In the genomic region with DNA sequence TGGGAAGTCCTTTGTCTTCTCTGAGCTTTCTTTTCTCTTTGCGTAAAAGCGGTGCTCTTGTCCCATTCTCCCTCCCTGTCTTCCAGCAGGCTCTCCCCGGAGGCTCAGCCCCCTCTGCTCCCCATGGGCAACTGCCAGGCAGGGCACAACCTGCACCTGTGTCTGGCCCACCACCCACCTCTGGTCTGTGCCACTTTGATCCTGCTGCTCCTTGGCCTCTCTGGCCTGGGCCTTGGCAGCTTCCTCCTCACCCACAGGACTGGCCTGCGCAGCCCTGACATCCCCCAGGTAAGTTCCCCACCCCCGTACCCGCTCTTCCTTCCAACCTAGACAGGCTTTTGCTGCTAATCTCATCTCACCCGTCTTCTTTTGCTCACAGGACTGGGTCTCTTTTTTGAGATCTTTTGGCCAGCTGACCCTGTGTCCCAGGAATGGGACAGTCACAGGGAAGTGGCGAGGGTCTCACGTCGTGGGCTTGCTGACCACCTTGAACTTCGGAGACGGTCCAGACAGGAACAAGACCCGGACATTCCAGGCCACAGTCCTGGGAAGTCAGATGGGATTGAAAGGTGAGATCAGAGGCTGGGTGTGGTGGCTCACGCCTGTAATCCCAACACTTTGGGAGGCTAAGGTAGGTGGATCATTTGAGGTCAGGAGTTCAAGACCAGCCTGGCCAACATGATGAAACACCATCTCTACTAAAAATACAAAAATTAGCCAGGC, we compare ENCODE assay signal across 7 cellular contexts. TPM values are rescaled to one million over a fixed set of nuclear protein-coding genes. Genes with fewer than 3 reads are reported as not detected.
DNase-seq lines count a peak whose midpoint lies in the region; ATAC-seq and TF ChIP-seq lines count a peak whose summit lies in the region.

No MANE protein-coding gene starts in this region.

- H3K4me3 Mint-ChIP-seq in HFFc6 = peak overlapping the region; percentile 96
- H3K4me3 Mint-ChIP-seq in activated T-helper 2 cell treated with anti-CD3 and anti-CD28 coated beads, Interferon-gamma antibody, Interleukin-2, Interleukin-4, amounts not matched to agents 10 μg/mL and 5 μg/mL and 100 μg/mL, durations not matched to agents 14 hours and 24 hours and 36 hours (ENCODE audit: low read depth) = peak overlapping the region; percentile 85
- peak overlapping the region; percentile 88 to 93 (median 92) for H3K4me3 Mint-ChIP-seq in immature natural killer cell
- peak overlapping the region; percentile 88 for H3K4me3 Mint-ChIP-seq in stimulated activated memory B cell treated with anti-CD40 and anti-IgM and Interleukin-4, amounts not matched to agents 10 μg/mL and 1 μg/mL and 100 μg/mL, for 72 hours

- H3K36me3 Mint-ChIP-seq in HFFc6 (ENCODE audit: low read depth) (no peaks in the 10 kb centered on the region), immature natural killer cell (peaks cover 0 to 3% (median 1%) of the 10 kb centered on the region in 3 donors)
- peaks cover 8% of the 10 kb centered on the region for H3K36me3 Mint-ChIP-seq in activated T-helper 2 cell treated with anti-CD3 and anti-CD28 coated beads, Interferon-gamma antibody, Interleukin-2, Interleukin-4, amounts not matched to agents 10 μg/mL and 5 μg/mL and 100 μg/mL, durations not matched to agents 14 hours and 24 hours and 36 hours (ENCODE audit: low read depth)
- peaks cover 6% of the 10 kb centered on the region for H3K36me3 Mint-ChIP-seq in stimulated activated memory B cell treated with anti-CD40 and anti-IgM and Interleukin-4, amounts not matched to agents 10 μg/mL and 1 μg/mL and 100 μg/mL, for 72 hours

- H3K9me3 Mint-ChIP-seq in HFFc6 = no peaks in the 10 kb centered on the region
- no peaks in the 10 kb centered on the region for H3K9me3 Mint-ChIP-seq in activated T-helper 2 cell treated with anti-CD3 and anti-CD28 coated beads, Interferon-gamma antibody, Interleukin-2, Interleukin-4, amounts not matched to agents 10 μg/mL and 5 μg/mL and 100 μg/mL, durations not matched to agents 14 hours and 24 hours and 36 hours
- no peaks in the 10 kb centered on the region for H3K9me3 Mint-ChIP-seq in immature natural killer cell
- no peaks in the 10 kb centered on the region for H3K9me3 Mint-ChIP-seq in stimulated activated memory B cell treated with anti-CD40 and anti-IgM and Interleukin-4, amounts not matched to agents 10 μg/mL and 1 μg/mL and 100 μg/mL, for 72 hours

- H3K4me1 Mint-ChIP-seq in HFFc6 (ENCODE audit: low read depth) (peaks cover 19% of the 10 kb centered on the region), immature natural killer cell (peaks cover 20 to 22% of the 10 kb centered on the region in 2 donors)
- peaks cover 20% of the 10 kb centered on the region for H3K4me1 Mint-ChIP-seq in activated T-helper 2 cell treated with anti-CD3 and anti-CD28 coated beads, Interferon-gamma antibody, Interleukin-2, Interleukin-4, amounts not matched to agents 10 μg/mL and 5 μg/mL and 100 μg/mL, durations not matched to agents 14 hours and 24 hours and 36 hours (ENCODE audit: low read depth)
- peaks cover 18% of the 10 kb centered on the region for H3K4me1 Mint-ChIP-seq in stimulated activated memory B cell treated with anti-CD40 and anti-IgM and Interleukin-4, amounts not matched to agents 10 μg/mL and 1 μg/mL and 100 μg/mL, for 72 hours

- ATAC-seq in stimulated activated memory B cell treated with anti-CD40 and anti-IgM and Interleukin-4, amounts not matched to agents 10 μg/mL and 1 μg/mL and 100 μg/mL, for 72 hours = no peak
- ATAC-seq in GM19467 (IDR thresholded peaks at IDR 0.05; ENCODE audit: unreplicated experiment) = no peak

- peak overlapping the region; percentile 93 for H3K27ac Mint-ChIP-seq in HFFc6
- peak overlapping the region; percentile 69 for H3K27ac Mint-ChIP-seq in activated T-helper 2 cell treated with anti-CD3 and anti-CD28 coated beads, Interferon-gamma antibody, Interleukin-2, Interleukin-4, amounts not matched to agents 10 μg/mL and 5 μg/mL and 100 μg/mL, durations not matched to agents 14 hours and 24 hours and 36 hours
- peak overlapping the region; percentile 91 to 96 (median 94) for H3K27ac Mint-ChIP-seq in immature natural killer cell
- peak overlapping the region; percentile 89 for H3K27ac Mint-ChIP-seq in stimulated activated memory B cell treated with anti-CD40 and anti-IgM and Interleukin-4, amounts not matched to agents 10 μg/mL and 1 μg/mL and 100 μg/mL, for 72 hours

- DNase-seq in HFFc6 (no peak), immature natural killer cell (no peak), SW480 (ENCODE audit: low spot score) (no peak)
- DNase-seq in activated T-helper 2 cell treated with anti-CD3 and anti-CD28 coated beads, Interferon-gamma antibody, Interleukin-2, Interleukin-4, amounts not matched to agents 10 μg/mL and 5 μg/mL and 100 μg/mL, durations not matched to agents 14 hours and 24 hours and 36 hours (ENCODE audit: low spot score) = no peak
- no peak for DNase-seq in stimulated activated CD4-positive, alpha-beta T cell treated with anti-CD3 and anti-CD28 coated beads, Interleukin-2, amount 100 ng/mL, for 24 hours

- intact Hi-C loops in activated T-helper 2 cell treated with anti-CD3 and anti-CD28 coated beads, Interferon-gamma antibody, Interleukin-2, Interleukin-4, amounts not matched to agents 10 μg/mL and 5 μg/mL and 100 μg/mL, durations not matched to agents 14 hours and 24 hours and 36 hours (cut with micrococcal nuclease) = loop anchor here (5.0 kb wide), 1 partner anchor 36 kb away; a partner anchor contains a TSS

- TF ChIP-seq CTCF in HFFc6 (IDR thresholded peaks at IDR 0.05) = no peak

- no peaks in the 10 kb centered on the region; the same call in 1 of the 2 replicates for H3K27me3 Mint-ChIP-seq in HFFc6 (ENCODE audit: insufficient read depth)
- no peaks in the 10 kb centered on the region for H3K27me3 Mint-ChIP-seq in activated T-helper 2 cell treated with anti-CD3 and anti-CD28 coated beads, Interferon-gamma antibody, Interleukin-2, Interleukin-4, amounts not matched to agents 10 μg/mL and 5 μg/mL and 100 μg/mL, durations not matched to agents 14 hours and 24 hours and 36 hours (ENCODE audit: low read depth)
- H3K27me3 Mint-ChIP-seq in immature natural killer cell (ENCODE audit: low read depth in 3 of 3) = peaks cover 0 to 4% (median 2%) of the 10 kb centered on the region in 3 donors
- H3K27me3 Mint-ChIP-seq in stimulated activated memory B cell treated with anti-CD40 and anti-IgM and Interleukin-4, amounts not matched to agents 10 μg/mL and 1 μg/mL and 100 μg/mL, for 72 hours = no peaks in the 10 kb centered on the region

RNA-seq across cellular contexts. Expression of a gene that starts 1.3 kb away (rescaled TPM):
- total RNA-seq in HFFc6 (2021; fragmentation: NEBNext Ultra II Directional; extraction: Animal tissue kit (Norgen Biotek cat#: 25700)) = 100 to 1,000 TPM; 105 to 122 (median 110) TPM
- total RNA-seq in activated T-helper 2 cell treated with anti-CD3 and anti-CD28 coated beads, Interferon-gamma antibody, Interleukin-2, Interleukin-4, amounts not matched to agents 10 μg/mL and 5 μg/mL and 100 μg/mL, durations not matched to agents 14 hours and 24 hours and 36 hours = 52.1 and 59.0 TPM in 2 replicates
- polyA plus RNA-seq in immature natural killer cell = 100 to 1,000 TPM; 157 to 243 (median 216) TPM

RNA-seq across cellular contexts. Expression of a gene that starts 10.5 kb away (rescaled TPM):
- total RNA-seq in HFFc6 (2021; fragmentation: NEBNext Ultra II Directional; extraction: Animal tissue kit (Norgen Biotek cat#: 25700)) = 10 to 100 TPM; 50.4 to 56.9 (median 53.0) TPM
- total RNA-seq in activated T-helper 2 cell treated with anti-CD3 and anti-CD28 coated beads, Interferon-gamma antibody, Interleukin-2, Interleukin-4, amounts not matched to agents 10 μg/mL and 5 μg/mL and 100 μg/mL, durations not matched to agents 14 hours and 24 hours and 36 hours = 36.0 and 36.5 TPM in 2 replicates
- polyA plus RNA-seq in immature natural killer cell = 10 to 100 TPM in 1 of 3 donors, 1 to 10 TPM in 2; 2.1 to 10.7 (median 3.0) TPM

RNA-seq across cellular contexts. Expression of a gene that starts 32.2 kb away (rescaled TPM):
- 10 to 100 TPM in 5 of 6 experiments, 1 to 10 TPM in 1; 9.8 to 14.4 (median 13.4) TPM for total RNA-seq in HFFc6 (2021; fragmentation: NEBNext Ultra II Directional; extraction: Animal tissue kit (Norgen Biotek cat#: 25700))
- total RNA-seq in activated T-helper 2 cell treated with anti-CD3 and anti-CD28 coated beads, Interferon-gamma antibody, Interleukin-2, Interleukin-4, amounts not matched to agents 10 μg/mL and 5 μg/mL and 100 μg/mL, durations not matched to agents 14 hours and 24 hours and 36 hours = 40.3 and 40.7 TPM in 2 replicates
- 10 to 100 TPM; 14.1 to 23.5 (median 18.9) TPM for polyA plus RNA-seq in immature natural killer cell

RNA-seq across cellular contexts. Expression of a gene that starts 32.9 kb away (rescaled TPM):
- 10 to 100 TPM; 61.0 to 77.4 (median 73.8) TPM for total RNA-seq in HFFc6 (2021; fragmentation: NEBNext Ultra II Directional; extraction: Animal tissue kit (Norgen Biotek cat#: 25700))
- total RNA-seq in activated T-helper 2 cell treated with anti-CD3 and anti-CD28 coated beads, Interferon-gamma antibody, Interleukin-2, Interleukin-4, amounts not matched to agents 10 μg/mL and 5 μg/mL and 100 μg/mL, durations not matched to agents 14 hours and 24 hours and 36 hours = 112 and 119 TPM in 2 replicates
- 1 to 10 TPM; 7.4 to 7.9 (median 7.7) TPM for polyA plus RNA-seq in immature natural killer cell

RNA-seq across cellular contexts. Expression of a gene that starts 37.2 kb away (rescaled TPM):
- total RNA-seq in HFFc6 (2021; fragmentation: NEBNext Ultra II Directional; extraction: Animal tissue kit (Norgen Biotek cat#: 25700)) = 10 to 100 TPM; 13.9 to 17.0 (median 16.1) TPM
- 39.7 and 47.5 TPM in 2 replicates for total RNA-seq in activated T-helper 2 cell treated with anti-CD3 and anti-CD28 coated beads, Interferon-gamma antibody, Interleukin-2, Interleukin-4, amounts not matched to agents 10 μg/mL and 5 μg/mL and 100 μg/mL, durations not matched to agents 14 hours and 24 hours and 36 hours
- polyA plus RNA-seq in immature natural killer cell = 10 to 100 TPM in 1 of 3 donors, 1 to 10 TPM in 2; 3.5 to 13.8 (median 9.2) TPM
